In the genomic region with DNA sequence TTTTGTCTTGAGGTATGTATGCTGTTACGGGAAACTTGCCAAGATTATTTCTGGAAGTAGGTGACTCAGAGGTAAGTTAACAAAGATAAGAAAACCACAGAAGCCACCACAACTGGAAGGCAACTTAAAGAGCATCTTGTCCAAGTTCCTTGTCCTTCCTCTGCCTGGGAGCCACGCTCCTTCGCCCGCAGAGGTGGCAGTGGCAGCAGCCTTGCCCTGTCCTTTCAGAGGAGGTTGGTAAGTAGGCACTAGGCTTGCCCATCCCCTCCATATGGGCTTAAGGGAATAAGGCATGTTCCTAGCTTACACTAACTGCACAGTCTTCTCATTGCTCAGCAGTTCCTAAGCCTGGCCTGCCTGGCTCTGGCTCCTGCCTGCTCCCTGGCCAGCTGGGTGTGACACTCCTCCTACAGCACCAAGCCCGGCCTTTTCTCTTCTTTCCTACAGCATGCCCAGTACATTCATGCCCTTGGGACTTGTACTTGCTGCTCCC, we compare ENCODE assay signal across 11 cellular contexts. TPM values are rescaled to one million over a fixed set of nuclear protein-coding genes. Genes with fewer than 3 reads are reported as not detected.
A peak's percentile ranks its signal among the peaks of the same experiment; 100 is the strongest.
DNase-seq lines count a peak whose midpoint lies in the region; ATAC-seq, FAIRE-seq and TF ChIP-seq lines count a peak whose summit lies in the region.
"Had no signal": no experiment of that assay in that cellular context is flagged by ENCODE, and none has a peak within 500 bp of the region (broad histone marks: within the 10 kb centered on the region; RNA-seq: fewer than 3 reads in every experiment).

No MANE protein-coding gene starts in this region.

- TF ChIP-seq CTCF in keratinocyte (optimal IDR thresholded peaks at IDR 0.05 in 1 of 3, IDR thresholded peaks at IDR 0.05 in 1 of 3, conservative IDR thresholded peaks at IDR 0.05 in 1 of 3; ENCODE audit: extremely low read depth in 1 of 3, insufficient read depth in 2 of 3, low read length in 3 of 3): no peak

- no peaks in the 10 kb centered on the region for H3K9me3 ChIP-seq in keratinocyte (ENCODE audit: control insufficient read depth, low read depth, low read length)
- H3K9me3 ChIP-seq: neutrophil had no signal

- H4K20me1 ChIP-seq in keratinocyte (ENCODE audit: control insufficient read depth, extremely low read depth, insufficient read depth, low read length): peaks cover 14% of the 10 kb centered on the region

- H3K79me2 ChIP-seq in keratinocyte (ENCODE audit: control insufficient read depth, insufficient read depth, low read length): no peaks in the 10 kb centered on the region

- H3K4me1 ChIP-seq in keratinocyte (ENCODE audit: control insufficient read depth, extremely low read depth, insufficient read depth, low read length): peaks cover 32% of the 10 kb centered on the region

- H3K4me1 Mint-ChIP-seq in activated CD4-positive, alpha-beta T cell treated with anti-CD3 and anti-CD28 coated beads for 36 hours: peaks cover 13% of the 10 kb centered on the region

- POLR2A ChIA-PET in activated CD4-positive, alpha-beta T cell treated with anti-CD3 and anti-CD28 coated beads for 36 hours (lab: Charles Lee): no interaction called here

- dilution Hi-C loops in keratinocyte (cut with MboI; ENCODE audit: extremely low pct_ligation_motif_present, low sequenced_read_pairs): no loop called here

- no peak overlapping the region for H3K9ac ChIP-seq in keratinocyte (ENCODE audit: control insufficient read depth, extremely low read depth, insufficient read depth, low read length)

- TF ChIP-seq EP300 in Ishikawa (IDR thresholded peaks at IDR 0.05; ENCODE audit: borderline replicate concordance): no peak

- CTCF ChIA-PET in activated CD4-positive, alpha-beta T cell treated with anti-CD3 and anti-CD28 coated beads for 36 hours (lab: Charles Lee): no interaction called here

- H3K4me3 Mint-ChIP-seq in activated CD4-positive, alpha-beta T cell treated with anti-CD3 and anti-CD28 coated beads for 36 hours: no peak overlapping the region
- H3K4me3 Mint-ChIP-seq: CD4-positive, CD25-positive, alpha-beta regulatory T cell had no signal

- H3K27ac Mint-ChIP-seq in activated CD4-positive, alpha-beta T cell treated with anti-CD3 and anti-CD28 coated beads for 36 hours: no peak overlapping the region
- H3K27ac Mint-ChIP-seq: CD4-positive, CD25-positive, alpha-beta regulatory T cell had no signal

- no peak overlapping the region for H3K27ac ChIP-seq in keratinocyte (ENCODE audit: control insufficient read depth, insufficient read depth, low read length)
- H3K27ac ChIP-seq: neutrophil had no signal

- H3K27me3 Mint-ChIP-seq in activated CD4-positive, alpha-beta T cell treated with anti-CD3 and anti-CD28 coated beads for 36 hours: peaks cover 4% of the 10 kb centered on the region
- H3K27me3 Mint-ChIP-seq: CD4-positive, CD25-positive, alpha-beta regulatory T cell had no signal

- H3K36me3 ChIP-seq in keratinocyte (ENCODE audit: control insufficient read depth in 2 of 2, extremely low read depth in 1 of 2, insufficient read depth in 2 of 2, low read length in 2 of 2): no peaks in the 10 kb centered on the region
- H3K36me3 ChIP-seq: neutrophil had no signal

- H3K4me3 ChIP-seq in keratinocyte (ENCODE audit: control insufficient read depth in 2 of 3, extremely low read depth in 1 of 3, insufficient read depth in 2 of 3, low read depth in 1 of 3, low read length in 3 of 3): no peak overlapping the region

- FAIRE-seq in keratinocyte (lab: Jason Lieb, UNC): no peak

- intact Hi-C loops in activated CD4-positive, alpha-beta T cell treated with anti-CD3 and anti-CD28 coated beads for 36 hours (cut with DNase I, micrococcal nuclease): no loop called here

- H3K27me3 ChIP-seq in keratinocyte (ENCODE audit: control insufficient read depth, extremely low read depth, insufficient read depth, low read length): peaks cover 73% of the 10 kb centered on the region

- peak; percentile 97 for DNase-seq in A172 (ENCODE audit: low spot score)
- DNase-seq in amniotic stem cell (lab: John Stamatoyannopoulos, UW): peak; percentile 75
- peak; percentile 72 for DNase-seq in keratinocyte (ENCODE audit: low read depth, low spot score)
- no peak for DNase-seq in activated CD4-positive, alpha-beta T cell treated with anti-CD3 and anti-CD28 coated beads for 36 hours
- no peak for DNase-seq in stimulated activated CD4-positive, alpha-beta T cell treated with anti-CD3 and anti-CD28 coated beads, Interleukin-2, amount 100 ng/mL, for 48 hours
- DNase-seq in NCI-H524 treated with DMSO at 0.1 percent for 48 hours (lab: John Stamatoyannopoulos, UW): no peak
- DNase-seq: CD4-positive, CD25-positive, alpha-beta regulatory T cell; cerebellar nuclear complex had no signal

- peak overlapping the region; percentile 60 for H3K4me2 ChIP-seq in keratinocyte (ENCODE audit: control insufficient read depth, extremely low read depth, insufficient read depth, low read depth, low read length)

- no peaks in the 10 kb centered on the region for H3K36me3 Mint-ChIP-seq in activated CD4-positive, alpha-beta T cell treated with anti-CD3 and anti-CD28 coated beads for 36 hours (ENCODE audit: low read depth)
- H3K36me3 Mint-ChIP-seq: CD4-positive, CD25-positive, alpha-beta regulatory T cell had no signal

- H2AFZ ChIP-seq in keratinocyte (ENCODE audit: control insufficient read depth, low read length): no peak overlapping the region

- no peak for TF ChIP-seq RAD21 in Ishikawa (IDR thresholded peaks at IDR 0.05; ENCODE audit: low read depth)

- H3K9me3 Mint-ChIP-seq in activated CD4-positive, alpha-beta T cell treated with anti-CD3 and anti-CD28 coated beads for 36 hours (ENCODE audit: low read depth): no peaks in the 10 kb centered on the region
- H3K9me3 Mint-ChIP-seq: CD4-positive, CD25-positive, alpha-beta regulatory T cell had no signal

- no peaks in the 10 kb centered on the region for H3K9me1 ChIP-seq in keratinocyte (ENCODE audit: control insufficient read depth, extremely low read depth, insufficient read depth, low read length)

- no peak for ATAC-seq in GM21576 (IDR thresholded peaks at IDR 0.05; ENCODE audit: unreplicated experiment)
- ATAC-seq in activated CD4-positive, alpha-beta T cell treated with anti-CD3 and anti-CD28 coated beads for 36 hours: no peak

TF ChIP-seq in Ishikawa, 13 proteins besides CTCF, POLR2A, EP300 and RAD21:
- TF ChIP-seq NFIC (IDR thresholded peaks at IDR 0.05): peak; percentile 56
- TF ChIP-seq TEAD4 (IDR thresholded peaks at IDR 0.05): no peak

RNA-seq across cellular contexts. Expression of gene RAB6B, which starts 48.0 kb away (rescaled TPM):
- total RNA-seq in A172 (2014; rRNA removed; shearing (Covaris generic)): 0.33 and 1.3 TPM in 2 replicates
- 2.2 to 5.5 TPM (median 2.9 TPM) in 3 replicates for polyA plus RNA-seq in keratinocyte
- polyA plus RNA-seq in keratinocyte (2011; ENCODE audit: low read depth): 2.1 TPM
- 5.9 and 6.5 TPM in 2 replicates for polyA plus RNA-seq in keratinocyte (2011; cell fraction: cytosol; rRNA removed)
- polyA plus RNA-seq in keratinocyte (2011; cell fraction: nucleus; rRNA removed): 6.3 and 7.9 TPM in 2 replicates
- polyA plus RNA-seq in keratinocyte (2012; ENCODE audit: low replicate concordance): 1.6 and 4.3 TPM in 2 replicates
- polyA minus RNA-seq in keratinocyte: 2.0 to 9.2 TPM (median 6.3 TPM) in 3 replicates
- 2.7 TPM for polyA minus RNA-seq in keratinocyte (2011; cell fraction: cytosol; rRNA and poly(A)+ RNA removed)
- polyA minus RNA-seq in keratinocyte (2011; cell fraction: nucleus; rRNA and poly(A)+ RNA removed): 3.4 and 4.8 TPM in 2 replicates
- total RNA-seq in activated CD4-positive, alpha-beta T cell treated with anti-CD3 and anti-CD28 coated beads for 36 hours: under 1 TPM; 0.23 to 0.51 TPM

Comparison
In these comparisons a context has a peak if more than half of its experiments do, and no peak if none do; other contexts are left out.
1. DNase-seq: peak in A172 (single experiment), amniotic stem cell (single experiment) and keratinocyte (single experiment); none in activated CD4-positive, alpha-beta T cell treated with anti-CD3 and anti-CD28 coated beads for 36 hours (single experiment), stimulated activated CD4-positive, alpha-beta T cell treated with anti-CD3 and anti-CD28 coated beads, Interleukin-2, amount 100 ng/mL, for 48 hours (0 of 2) and NCI-H524 treated with DMSO at 0.1 percent for 48 hours (single experiment).